In genomic region chr2:227415538-227416424, GRCh38 we compare ENCODE assay signal across 8 cellular contexts. TPM values are rescaled to one million over a fixed set of nuclear protein-coding genes. Genes with fewer than 3 reads are reported as not detected.
A peak's percentile ranks its signal among the peaks of the same experiment; 100 is the strongest.
DNase-seq lines count a peak whose midpoint lies in the region; ATAC-seq and TF ChIP-seq lines count a peak whose summit lies in the region.

No MANE protein-coding gene starts in this region.

- intact Hi-C loops in MCF 10A (cut with micrococcal nuclease) (no loop called here), breast epithelium (cut with DNase I; ENCODE audit: low total_unique reads) (loop anchor here (5.0 kb wide), 1 partner anchor 87 kb away; no protein-coding TSS in a partner anchor), right lobe of liver (cut with DNase I) (no loop called here)

- H3K27ac ChIP-seq in breast epithelium (peak overlapping the region in 1 of 2 donors; percentile 82), right lobe of liver (no peak overlapping the region)

- peak overlapping the region; percentile 79 for H3K27ac Mint-ChIP-seq in MCF 10A (ENCODE audit: low read depth, unreplicated experiment)
- no peak overlapping the region for H3K27ac Mint-ChIP-seq in immature natural killer cell

- in situ Hi-C loops in astrocyte of the cerebellum (cut with HindIII; ENCODE audit: low sequenced_read_pairs), result no loop called here

- H3K4me1 ChIP-seq in breast epithelium (no peaks in the 10 kb centered on the region), right lobe of liver (peaks cover 0 to 11% (median 0%) of the 10 kb centered on the region in 4 donors)

- peak overlapping the region; percentile 21 for H3K4me3 Mint-ChIP-seq in MCF 10A (ENCODE audit: unreplicated experiment)
- no peak overlapping the region for H3K4me3 Mint-ChIP-seq in immature natural killer cell

- H3K27me3 ChIP-seq in breast epithelium, result no peaks in the 10 kb centered on the region
- H3K27me3 ChIP-seq in right lobe of liver, result no peaks in the 10 kb centered on the region

- peaks cover 4% of the 10 kb centered on the region for H3K36me3 Mint-ChIP-seq in MCF 10A (ENCODE audit: insufficient read depth, unreplicated experiment)
- no peaks in the 10 kb centered on the region for H3K36me3 Mint-ChIP-seq in immature natural killer cell

- TF ChIP-seq CTCF in MCF 10A (IDR thresholded peaks at IDR 0.05; ENCODE audit: unreplicated experiment) (no peak), breast epithelium (IDR thresholded peaks at IDR 0.05) (no peak), astrocyte of the cerebellum (IDR thresholded peaks at IDR 0.05; ENCODE audit: low read depth, low read length, missing control alignments) (no peak), right lobe of liver (IDR thresholded peaks at IDR 0.05) (no peak)

- no TSS peak for BruUV-seq in MCF 10A (replicated peaks; lab: Mats Ljungman, UMichigan)

- CTCF ChIA-PET in MCF 10A (lab: Yijun Ruan, JAX), result interaction anchor here (1.0 to 1.6 kb wide), 4 partner anchors 10 to 350 kb away, joined by 3 to 9 read pairs (median 5); no protein-coding TSS in a partner anchor

- H3K9me3 Mint-ChIP-seq in MCF 10A (ENCODE audit: unreplicated experiment), result no peaks in the 10 kb centered on the region
- H3K9me3 Mint-ChIP-seq in immature natural killer cell, result peaks cover 0 to 2% (median 0%) of the 10 kb centered on the region in 6 donors

- POLR2A ChIA-PET in MCF 10A (lab: Yijun Ruan, JAX), result interaction anchor here (0.7 to 2.0 kb wide), 9 partner anchors 9 to 401 kb away, joined by 3 to 13 read pairs (median 3); partner anchors contain the start of gene MFF

- ATAC-seq in right lobe of liver (peak; percentile 66 to 80 (median 70)), GM19328 (IDR thresholded peaks at IDR 0.05; ENCODE audit: unreplicated experiment) (no peak)

- H3K36me3 ChIP-seq in breast epithelium, result no peaks in the 10 kb centered on the region
- no peaks in the 10 kb centered on the region for H3K36me3 ChIP-seq in right lobe of liver

- TF ChIP-seq POLR2A in breast epithelium (IDR thresholded peaks at IDR 0.05) (no peak), right lobe of liver (IDR thresholded peaks at IDR 0.05) (no peak)

- DNase-seq in MCF 10A (ENCODE audit: unreplicated experiment) (peak; percentile 91), breast epithelium (ENCODE audit: low spot score in 2 of 2) (no peak), Kasumi-1 (lab: John Stamatoyannopoulos, UW) (peak; percentile 42 to 44), astrocyte of the cerebellum (ENCODE audit: low read depth) (peak; percentile 55), right lobe of liver (no peak), immature natural killer cell (no peak)
- no peak for DNase-seq in stimulated activated naive CD4-positive, alpha-beta T cell treated with Interleukin-2 at 50 U/mL for 16 hours (lab: John Stamatoyannopoulos, UW)

- H3K27me3 Mint-ChIP-seq in MCF 10A (ENCODE audit: insufficient read depth, unreplicated experiment) (no peaks in the 10 kb centered on the region), immature natural killer cell (ENCODE audit: low read depth in 3 of 3) (peaks cover 0 to 3% (median 2%) of the 10 kb centered on the region in 3 donors)

- H3K4me1 Mint-ChIP-seq in MCF 10A (ENCODE audit: insufficient read depth, unreplicated experiment), result peaks cover 42% of the 10 kb centered on the region
- peaks cover 2 to 11% of the 10 kb centered on the region in 2 donors for H3K4me1 Mint-ChIP-seq in immature natural killer cell

- 51% methylated on average over 10 of the region's 10 CpGs for WGBS in right lobe of liver (ENCODE audit: insufficient coverage, low coverage, low lambda C conversion rate, missing lambda C conversion rate)

- H3K4me3 ChIP-seq in breast epithelium (peak overlapping the region in 1 of 3 donors; percentile 20), astrocyte of the cerebellum (ENCODE audit: low read depth, low read length) (no peak overlapping the region), right lobe of liver (no peak overlapping the region)

- no peaks in the 10 kb centered on the region for H3K9me3 ChIP-seq in breast epithelium
- H3K9me3 ChIP-seq in right lobe of liver, result no peaks in the 10 kb centered on the region

RNA-seq across cellular contexts. Expression of gene SCYGR1, which starts 28.0 kb away (rescaled TPM):
- total RNA-seq in MCF 10A (2022) (not detected in 2 replicates), breast epithelium (not detected), right lobe of liver (not detected)
- polyA plus RNA-seq in immature natural killer cell, result not detected

RNA-seq across cellular contexts. Expression of gene TM4SF20, which starts 36.7 kb away (rescaled TPM):
- not detected in 2 replicates for total RNA-seq in MCF 10A (2022)
- not detected for total RNA-seq in breast epithelium
- total RNA-seq in right lobe of liver, result not detected
- polyA plus RNA-seq in immature natural killer cell, result not detected

RNA-seq across cellular contexts. Expression of gene AGFG1, which starts 56.2 kb away (rescaled TPM):
- 74.2 and 86.1 TPM in 2 replicates for total RNA-seq in MCF 10A (2022)
- 100 to 1,000 TPM in 1 of 3 donors, 10 to 100 TPM in 2; 77.0 to 145 (median 78.4) TPM for total RNA-seq in breast epithelium
- 10 to 100 TPM; 25.2 to 70.0 (median 39.5) TPM for total RNA-seq in right lobe of liver
- polyA plus RNA-seq in immature natural killer cell, result 10 to 100 TPM; 11.3 to 14.2 (median 12.8) TPM

Comparison
In these comparisons a context has a peak if more than half of its experiments do, and no peak if none do; other contexts are left out.
1. DNase-seq: peak in MCF 10A (single experiment), Kasumi-1 (2 of 2) and astrocyte of the cerebellum (single experiment); none in breast epithelium (0 of 2), right lobe of liver (0 of 3), stimulated activated naive CD4-positive, alpha-beta T cell treated with Interleukin-2 at 50 U/mL for 16 hours (single experiment) and immature natural killer cell (0 of 3).